ENCODE assay signal across 9 cellular contexts in the genomic region with DNA sequence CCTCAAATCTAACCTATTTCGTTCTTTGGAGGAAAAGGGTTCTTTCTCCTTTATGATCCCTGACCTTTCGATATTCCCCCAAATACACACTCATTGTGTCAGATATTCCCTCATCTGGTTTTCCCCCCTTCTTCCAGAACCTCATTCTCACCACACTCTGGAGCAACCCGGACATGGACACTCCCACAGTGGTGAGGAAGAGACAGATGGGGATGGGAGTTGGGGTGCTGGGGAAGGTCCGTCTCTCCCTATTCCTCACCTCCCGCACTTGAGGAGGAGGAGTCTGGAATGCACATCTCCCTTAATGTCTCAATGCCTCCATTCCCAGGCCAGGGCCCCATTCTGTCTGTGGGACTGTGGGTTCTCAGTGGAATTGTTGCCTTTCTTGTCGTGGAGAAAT. TPM values are rescaled to one million over a fixed set of nuclear protein-coding genes. Genes with fewer than 3 reads are reported as not detected.
A peak's percentile ranks its signal among the peaks of the same experiment; 100 is the strongest.
DNase-seq lines count a peak whose midpoint lies in the region; ATAC-seq, FAIRE-seq and TF ChIP-seq lines count a peak whose summit lies in the region.
"Had no signal": no experiment of that assay in that cellular context is flagged by ENCODE, and none has a peak within 500 bp of the region (broad histone marks: within the 10 kb centered on the region; RNA-seq: fewer than 3 reads in every experiment).

No MANE protein-coding gene starts in this region.

- H3K27me3 ChIP-seq in keratinocyte (ENCODE audit: control insufficient read depth, extremely low read depth, insufficient read depth, low read length) (no peaks in the 10 kb centered on the region), subcutaneous abdominal adipose tissue (ENCODE audit: control insufficient read depth in 5 of 5, insufficient read depth in 4 of 5, low read length in 5 of 5) (no peaks in the 10 kb centered on the region)

- DNase-seq in T-helper 2 cell treated with Interferon-gamma antibody and Interleukin-4, amounts not matched to agents 5 μg/mL and 100 μg/mL, for 36 hours (ENCODE audit: low spot score), result no peak
- DNase-seq in T-helper 2 cell, result no peak
- no peak for DNase-seq in activated T-helper 2 cell treated with anti-CD3 and anti-CD28 coated beads, Interferon-gamma antibody, Interleukin-2, Interleukin-4, amounts not matched to agents 10 μg/mL and 5 μg/mL and 100 μg/mL, durations not matched to agents 14 hours and 24 hours and 36 hours (ENCODE audit: low spot score)
- DNase-seq in keratinocyte (ENCODE audit: low read depth, low spot score), result no peak
- no peak for DNase-seq in KG1 (lab: John Stamatoyannopoulos, UW)

- no peak for FAIRE-seq in keratinocyte (lab: Jason Lieb, UNC)
- FAIRE-seq: colon had no signal

- ATAC-seq in HG03196 (IDR thresholded peaks at IDR 0.05; ENCODE audit: unreplicated experiment), result no peak
- ATAC-seq in GM18498 (IDR thresholded peaks at IDR 0.05; ENCODE audit: unreplicated experiment), result no peak

- H3K9ac ChIP-seq in keratinocyte (ENCODE audit: control insufficient read depth, extremely low read depth, insufficient read depth, low read length) (peak overlapping the region; percentile 95), subcutaneous abdominal adipose tissue (ENCODE audit: low read length in 5 of 5) (peak overlapping the region in 3 of 5 donors; percentile 22 to 98 (median 90))

- H3K4me3 ChIP-seq in keratinocyte (ENCODE audit: control insufficient read depth in 2 of 3, extremely low read depth in 1 of 3, insufficient read depth in 2 of 3, low read depth in 1 of 3, low read length in 3 of 3), result peak overlapping the region; percentile 85 to 99 (median 88)
- H3K4me3 ChIP-seq in subcutaneous abdominal adipose tissue (ENCODE audit: low read depth in 1 of 5, low read length in 5 of 5), result peak overlapping the region; percentile 91 to 94 (median 92)

- no peak overlapping the region for H2AFZ ChIP-seq in keratinocyte (ENCODE audit: control insufficient read depth, low read length)

- peak overlapping the region; percentile 100 for H3K4me2 ChIP-seq in keratinocyte (ENCODE audit: control insufficient read depth, extremely low read depth, insufficient read depth, low read depth, low read length)

- H3K4me1 ChIP-seq in keratinocyte (ENCODE audit: control insufficient read depth, extremely low read depth, insufficient read depth, low read length) (peaks cover 45% of the 10 kb centered on the region), subcutaneous abdominal adipose tissue (ENCODE audit: control insufficient read depth in 5 of 5, insufficient read depth in 5 of 5, low read length in 5 of 5) (peaks cover 17 to 64% (median 57%) of the 10 kb centered on the region in 5 donors)

- TF ChIP-seq CTCF in keratinocyte (optimal IDR thresholded peaks at IDR 0.05 in 1 of 3, IDR thresholded peaks at IDR 0.05 in 1 of 3, conservative IDR thresholded peaks at IDR 0.05 in 1 of 3; ENCODE audit: extremely low read depth in 1 of 3, insufficient read depth in 2 of 3, low read length in 3 of 3), result no peak

- H3K4me1 Mint-ChIP-seq in T-helper 2 cell treated with Interferon-gamma antibody and Interleukin-4, amounts not matched to agents 5 μg/mL and 100 μg/mL, for 36 hours (ENCODE audit: low read depth), result peaks cover 59% of the 10 kb centered on the region
- peaks cover 64% of the 10 kb centered on the region for H3K4me1 Mint-ChIP-seq in activated T-helper 2 cell treated with anti-CD3 and anti-CD28 coated beads, Interferon-gamma antibody, Interleukin-2, Interleukin-4, amounts not matched to agents 10 μg/mL and 5 μg/mL and 100 μg/mL, durations not matched to agents 14 hours and 24 hours and 36 hours (ENCODE audit: low read depth)

- H4K20me1 ChIP-seq in keratinocyte (ENCODE audit: control insufficient read depth, extremely low read depth, insufficient read depth, low read length), result peaks cover 3% of the 10 kb centered on the region

- H3K4me3 Mint-ChIP-seq in T-helper 2 cell treated with Interferon-gamma antibody and Interleukin-4, amounts not matched to agents 5 μg/mL and 100 μg/mL, for 36 hours, result peak overlapping the region; percentile 100
- peak overlapping the region; percentile 100 for H3K4me3 Mint-ChIP-seq in activated T-helper 2 cell treated with anti-CD3 and anti-CD28 coated beads, Interferon-gamma antibody, Interleukin-2, Interleukin-4, amounts not matched to agents 10 μg/mL and 5 μg/mL and 100 μg/mL, durations not matched to agents 14 hours and 24 hours and 36 hours (ENCODE audit: low read depth)

- H3K36me3 Mint-ChIP-seq in T-helper 2 cell treated with Interferon-gamma antibody and Interleukin-4, amounts not matched to agents 5 μg/mL and 100 μg/mL, for 36 hours (ENCODE audit: low read depth), result peaks cover 49% of the 10 kb centered on the region
- peaks cover 46% of the 10 kb centered on the region for H3K36me3 Mint-ChIP-seq in activated T-helper 2 cell treated with anti-CD3 and anti-CD28 coated beads, Interferon-gamma antibody, Interleukin-2, Interleukin-4, amounts not matched to agents 10 μg/mL and 5 μg/mL and 100 μg/mL, durations not matched to agents 14 hours and 24 hours and 36 hours (ENCODE audit: low read depth)

- H3K9me3 Mint-ChIP-seq in T-helper 2 cell treated with Interferon-gamma antibody and Interleukin-4, amounts not matched to agents 5 μg/mL and 100 μg/mL, for 36 hours, result no peaks in the 10 kb centered on the region
- H3K9me3 Mint-ChIP-seq in activated T-helper 2 cell treated with anti-CD3 and anti-CD28 coated beads, Interferon-gamma antibody, Interleukin-2, Interleukin-4, amounts not matched to agents 10 μg/mL and 5 μg/mL and 100 μg/mL, durations not matched to agents 14 hours and 24 hours and 36 hours, result no peaks in the 10 kb centered on the region

- H3K9me3 ChIP-seq in keratinocyte (ENCODE audit: control insufficient read depth, low read depth, low read length), result no peaks in the 10 kb centered on the region
- no peaks in the 10 kb centered on the region for H3K9me3 ChIP-seq in subcutaneous abdominal adipose tissue (ENCODE audit: control insufficient read depth in 5 of 5, low read length in 5 of 5)

- H3K36me3 ChIP-seq in keratinocyte (ENCODE audit: control insufficient read depth in 2 of 2, extremely low read depth in 1 of 2, insufficient read depth in 2 of 2, low read length in 2 of 2) (peaks cover 21 to 31% of the 10 kb centered on the region in 2 experiments), subcutaneous abdominal adipose tissue (ENCODE audit: control insufficient read depth in 5 of 5, insufficient read depth in 5 of 5, low read length in 5 of 5) (peaks cover 7 to 34% (median 28%) of the 10 kb centered on the region in 5 donors)

- H3K79me2 ChIP-seq in keratinocyte (ENCODE audit: control insufficient read depth, insufficient read depth, low read length), result peaks cover 38% of the 10 kb centered on the region

- H3K9me1 ChIP-seq in keratinocyte (ENCODE audit: control insufficient read depth, extremely low read depth, insufficient read depth, low read length), result peaks cover 7% of the 10 kb centered on the region

- H3K27ac Mint-ChIP-seq in T-helper 2 cell treated with Interferon-gamma antibody and Interleukin-4, amounts not matched to agents 5 μg/mL and 100 μg/mL, for 36 hours, result peak overlapping the region; percentile 98
- H3K27ac Mint-ChIP-seq in activated T-helper 2 cell treated with anti-CD3 and anti-CD28 coated beads, Interferon-gamma antibody, Interleukin-2, Interleukin-4, amounts not matched to agents 10 μg/mL and 5 μg/mL and 100 μg/mL, durations not matched to agents 14 hours and 24 hours and 36 hours, result peak overlapping the region; percentile 98

- dilution Hi-C loops in keratinocyte (cut with MboI; ENCODE audit: extremely low pct_ligation_motif_present, low sequenced_read_pairs), result no loop called here

- no peaks in the 10 kb centered on the region for H3K27me3 Mint-ChIP-seq in T-helper 2 cell treated with Interferon-gamma antibody and Interleukin-4, amounts not matched to agents 5 μg/mL and 100 μg/mL, for 36 hours (ENCODE audit: low read depth)
- H3K27me3 Mint-ChIP-seq in activated T-helper 2 cell treated with anti-CD3 and anti-CD28 coated beads, Interferon-gamma antibody, Interleukin-2, Interleukin-4, amounts not matched to agents 10 μg/mL and 5 μg/mL and 100 μg/mL, durations not matched to agents 14 hours and 24 hours and 36 hours (ENCODE audit: low read depth), result no peaks in the 10 kb centered on the region

- H3K27ac ChIP-seq in keratinocyte (ENCODE audit: control insufficient read depth, insufficient read depth, low read length) (peak overlapping the region; percentile 99), subcutaneous abdominal adipose tissue (ENCODE audit: low read depth, low read length) (peak overlapping the region; percentile 96)

- intact Hi-C loops in activated T-helper 2 cell treated with anti-CD3 and anti-CD28 coated beads, Interferon-gamma antibody, Interleukin-2, Interleukin-4, amounts not matched to agents 10 μg/mL and 5 μg/mL and 100 μg/mL, durations not matched to agents 14 hours and 24 hours and 36 hours (cut with micrococcal nuclease), result loop anchor here (2.0 to 10.0 kb wide), 5 partner anchors 69 to 1010 kb away; partner anchors contain the start of genes GPSM3, PBX2, PHF1 and PSMB8

RNA-seq across cellular contexts. Expression of gene SLC39A7, which starts 1.3 kb away (rescaled TPM):
- total RNA-seq in activated T-helper 2 cell treated with anti-CD3 and anti-CD28 coated beads, Interferon-gamma antibody, Interleukin-2, Interleukin-4, amounts not matched to agents 10 μg/mL and 5 μg/mL and 100 μg/mL, durations not matched to agents 14 hours and 24 hours and 36 hours, result 63.8 and 69.6 TPM in 2 replicates
- polyA plus RNA-seq in keratinocyte, result 47.6 to 68.6 TPM (median 54.0 TPM) in 3 replicates
- polyA plus RNA-seq in keratinocyte (2011; ENCODE audit: low read depth), result 23.5 TPM
- polyA plus RNA-seq in keratinocyte (2011; cell fraction: cytosol; rRNA removed), result 28.0 and 32.5 TPM in 2 replicates
- polyA plus RNA-seq in keratinocyte (2011; cell fraction: nucleus; rRNA removed), result 126 and 135 TPM in 2 replicates
- 48.9 and 98.3 TPM in 2 replicates for polyA plus RNA-seq in keratinocyte (2012; ENCODE audit: low replicate concordance)
- polyA minus RNA-seq in keratinocyte, result 36.1 to 86.7 TPM (median 50.6 TPM) in 3 replicates
- 17.3 TPM for polyA minus RNA-seq in keratinocyte (2011; cell fraction: cytosol; rRNA and poly(A)+ RNA removed)
- 40.8 and 62.0 TPM in 2 replicates for polyA minus RNA-seq in keratinocyte (2011; cell fraction: nucleus; rRNA and poly(A)+ RNA removed)

RNA-seq across cellular contexts. Expression of gene RXRB, which starts 1.5 kb away (rescaled TPM):
- total RNA-seq in activated T-helper 2 cell treated with anti-CD3 and anti-CD28 coated beads, Interferon-gamma antibody, Interleukin-2, Interleukin-4, amounts not matched to agents 10 μg/mL and 5 μg/mL and 100 μg/mL, durations not matched to agents 14 hours and 24 hours and 36 hours, result 47.8 and 50.0 TPM in 2 replicates
- polyA plus RNA-seq in keratinocyte, result 23.2 to 32.4 TPM (median 25.7 TPM) in 3 replicates
- polyA plus RNA-seq in keratinocyte (2011; ENCODE audit: low read depth), result 4.9 TPM
- polyA plus RNA-seq in keratinocyte (2011; cell fraction: cytosol; rRNA removed), result 14.6 and 15.3 TPM in 2 replicates
- polyA plus RNA-seq in keratinocyte (2011; cell fraction: nucleus; rRNA removed), result 62.1 and 65.8 TPM in 2 replicates
- polyA plus RNA-seq in keratinocyte (2012; ENCODE audit: low replicate concordance), result 22.3 and 24.5 TPM in 2 replicates
- 30.8 to 33.3 TPM (median 32.9 TPM) in 3 replicates for polyA minus RNA-seq in keratinocyte
- polyA minus RNA-seq in keratinocyte (2011; cell fraction: cytosol; rRNA and poly(A)+ RNA removed), result 16.5 TPM
- 17.1 and 19.2 TPM in 2 replicates for polyA minus RNA-seq in keratinocyte (2011; cell fraction: nucleus; rRNA and poly(A)+ RNA removed)

RNA-seq across cellular contexts. Expression of gene HSD17B8, which starts 2.5 kb away (rescaled TPM):
- 14.7 and 18.2 TPM in 2 replicates for total RNA-seq in activated T-helper 2 cell treated with anti-CD3 and anti-CD28 coated beads, Interferon-gamma antibody, Interleukin-2, Interleukin-4, amounts not matched to agents 10 μg/mL and 5 μg/mL and 100 μg/mL, durations not matched to agents 14 hours and 24 hours and 36 hours
- polyA plus RNA-seq in keratinocyte, result 18.6 to 22.1 TPM (median 20.7 TPM) in 3 replicates
- polyA plus RNA-seq in keratinocyte (2011; ENCODE audit: low read depth), result 5.3 TPM
- polyA plus RNA-seq in keratinocyte (2011; cell fraction: cytosol; rRNA removed), result 13.2 and 24.1 TPM in 2 replicates
- polyA plus RNA-seq in keratinocyte (2011; cell fraction: nucleus; rRNA removed), result 13.4 and 14.7 TPM in 2 replicates
- 13.9 and 18.3 TPM in 2 replicates for polyA plus RNA-seq in keratinocyte (2012; ENCODE audit: low replicate concordance)
- 8.5 to 13.3 TPM (median 12.3 TPM) in 3 replicates for polyA minus RNA-seq in keratinocyte
- 12.5 TPM for polyA minus RNA-seq in keratinocyte (2011; cell fraction: cytosol; rRNA and poly(A)+ RNA removed)
- polyA minus RNA-seq in keratinocyte (2011; cell fraction: nucleus; rRNA and poly(A)+ RNA removed), result 2.0 and 3.7 TPM in 2 replicates

RNA-seq across cellular contexts. Expression of gene RING1, which starts 6.4 kb away (rescaled TPM):
- 46.0 and 46.1 TPM in 2 replicates for total RNA-seq in activated T-helper 2 cell treated with anti-CD3 and anti-CD28 coated beads, Interferon-gamma antibody, Interleukin-2, Interleukin-4, amounts not matched to agents 10 μg/mL and 5 μg/mL and 100 μg/mL, durations not matched to agents 14 hours and 24 hours and 36 hours
- polyA plus RNA-seq in keratinocyte, result 20.3 to 28.3 TPM (median 23.0 TPM) in 3 replicates
- polyA plus RNA-seq in keratinocyte (2011; ENCODE audit: low read depth), result 5.3 TPM
- polyA plus RNA-seq in keratinocyte (2011; cell fraction: cytosol; rRNA removed), result 15.0 and 20.2 TPM in 2 replicates
- 34.1 and 40.8 TPM in 2 replicates for polyA plus RNA-seq in keratinocyte (2011; cell fraction: nucleus; rRNA removed)
- 22.6 and 32.8 TPM in 2 replicates for polyA plus RNA-seq in keratinocyte (2012; ENCODE audit: low replicate concordance)
- 12.8 to 30.2 TPM (median 20.1 TPM) in 3 replicates for polyA minus RNA-seq in keratinocyte
- 16.5 TPM for polyA minus RNA-seq in keratinocyte (2011; cell fraction: cytosol; rRNA and poly(A)+ RNA removed)
- 5.1 and 5.7 TPM in 2 replicates for polyA minus RNA-seq in keratinocyte (2011; cell fraction: nucleus; rRNA and poly(A)+ RNA removed)

RNA-seq across cellular contexts. Expression of gene COL11A2, which starts 9.7 kb away (rescaled TPM):
- total RNA-seq in activated T-helper 2 cell treated with anti-CD3 and anti-CD28 coated beads, Interferon-gamma antibody, Interleukin-2, Interleukin-4, amounts not matched to agents 10 μg/mL and 5 μg/mL and 100 μg/mL, durations not matched to agents 14 hours and 24 hours and 36 hours, result 0.34 and 0.37 TPM in 2 replicates
- polyA plus RNA-seq in keratinocyte, result 0.06 to 0.18 TPM (median 0.08 TPM) in 3 replicates
- polyA plus RNA-seq in keratinocyte (2011; ENCODE audit: low read depth), result 0.15 TPM
- 0.04 and 0.05 TPM in 2 replicates for polyA plus RNA-seq in keratinocyte (2011; cell fraction: cytosol; rRNA removed)
- polyA plus RNA-seq in keratinocyte (2011; cell fraction: nucleus; rRNA removed), result 0.83 and 0.93 TPM in 2 replicates
- polyA plus RNA-seq in keratinocyte (2012; ENCODE audit: low replicate concordance), result 0.09 and 0.38 TPM in 2 replicates
- polyA minus RNA-seq in keratinocyte, result 0.29 TPM in 1 of 3 replicates, not detected in the others
- polyA minus RNA-seq in keratinocyte (2011; cell fraction: cytosol; rRNA and poly(A)+ RNA removed), result not detected
- polyA minus RNA-seq in keratinocyte (2011; cell fraction: nucleus; rRNA and poly(A)+ RNA removed), result 0.63 TPM in 1 of 2 replicates, not detected in the other
